8 cellular contexts compared by ENCODE assay signal in the genomic region with DNA sequence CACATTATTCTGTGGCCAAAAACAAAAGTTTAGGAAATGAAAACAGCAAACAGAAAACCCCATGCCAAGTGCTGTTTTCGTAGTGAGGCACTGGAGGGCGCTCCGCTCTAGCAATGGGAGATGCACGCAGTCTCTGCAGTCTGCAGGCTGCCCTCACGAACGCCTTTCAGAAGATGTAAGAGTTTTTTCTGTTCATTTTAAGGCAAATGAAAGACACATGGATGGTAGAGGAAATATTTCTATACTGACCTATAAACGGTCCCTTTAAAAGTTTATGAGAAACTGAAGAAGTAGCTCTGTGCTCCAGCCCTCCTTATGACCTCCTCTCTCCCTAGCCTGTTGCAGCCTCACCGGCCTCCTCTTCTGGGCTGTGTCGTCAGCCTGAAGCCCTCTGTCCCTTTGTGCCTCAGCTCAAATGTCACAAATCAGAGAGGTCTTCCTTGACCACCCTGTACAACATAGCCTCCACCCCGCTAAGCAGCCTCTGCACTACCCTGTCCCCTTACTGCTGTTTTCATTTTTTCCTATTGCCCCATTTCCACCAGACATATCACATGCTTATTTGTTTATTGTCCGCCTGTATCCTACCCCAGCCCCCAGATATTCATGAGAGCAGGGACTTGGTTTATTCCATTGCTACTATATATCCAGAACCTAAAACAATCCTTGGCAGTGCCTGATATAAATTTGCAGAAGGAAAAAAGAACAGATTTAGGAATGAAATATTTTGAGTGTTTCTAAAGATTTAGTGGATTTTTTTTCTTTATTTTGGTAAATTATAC. TPM values are rescaled to one million over a fixed set of nuclear protein-coding genes. Genes with fewer than 3 reads are reported as not detected.
DNase-seq lines count a peak whose midpoint lies in the region; ATAC-seq and TF ChIP-seq lines count a peak whose summit lies in the region.

No MANE protein-coding gene starts in this region.

- no peaks in the 10 kb centered on the region for H3K4me1 ChIP-seq in right atrium auricular region

- H3K9me3 Mint-ChIP-seq in activated CD8-positive, alpha-beta T cell treated with anti-CD3 and anti-CD28 coated beads for 36 hours: no peaks in the 10 kb centered on the region

- H3K4me1 Mint-ChIP-seq in activated CD8-positive, alpha-beta T cell treated with anti-CD3 and anti-CD28 coated beads for 36 hours (ENCODE audit: low read depth): peaks cover 21% of the 10 kb centered on the region

- H3K4me3 ChIP-seq in right atrium auricular region: no peak overlapping the region

- H3K27me3 ChIP-seq in right atrium auricular region: no peaks in the 10 kb centered on the region

- no peaks in the 10 kb centered on the region for H3K27me3 Mint-ChIP-seq in activated CD8-positive, alpha-beta T cell treated with anti-CD3 and anti-CD28 coated beads for 36 hours

- POLR2A ChIA-PET in activated CD8-positive, alpha-beta T cell treated with anti-CD3 and anti-CD28 coated beads for 36 hours (lab: Charles Lee): no interaction called here

- DNase-seq in stimulated activated CD4-positive, alpha-beta T cell treated with anti-CD3 and anti-CD28 coated beads, Interleukin-1b, Interleukin-23, amount 100 ng/mL, for 48 hours: peak; percentile 32
- no peak for DNase-seq in stimulated activated CD4-positive, alpha-beta T cell treated with anti-CD3 and anti-CD28 coated beads, Interleukin-4, amount 100 ng/mL, for 4 hours
- DNase-seq in Kasumi-1 (lab: John Stamatoyannopoulos, UW) (peak; percentile 66 to 72), right atrium auricular region (ENCODE audit: low spot score) (no peak), NCI-H2029 treated with DMSO at 0.1 percent for 48 hours (lab: John Stamatoyannopoulos, UW) (no peak)
- peak; percentile 48 for DNase-seq in activated CD8-positive, alpha-beta T cell treated with anti-CD3 and anti-CD28 coated beads for 36 hours
- peak; percentile 18 for DNase-seq in stimulated activated naive CD8-positive, alpha-beta T cell treated with anti-CD3 and anti-CD28 coated beads, Interleukin-15, Interleukin-2, amounts not matched to agents 100 U/mL and 50 U/mL, for 24 hours

- peak; percentile 60 for ATAC-seq in activated CD8-positive, alpha-beta T cell treated with anti-CD3 and anti-CD28 coated beads for 36 hours
- ATAC-seq in stimulated activated naive CD8-positive, alpha-beta T cell treated with anti-CD3 and anti-CD28 coated beads, Interleukin-15, Interleukin-2, amounts not matched to agents 100 U/mL and 50 U/mL, for 24 hours: no peak
- ATAC-seq in HG03439 (IDR thresholded peaks at IDR 0.05; ENCODE audit: unreplicated experiment): no peak

- peak; percentile 59 for TF ChIP-seq CTCF in activated CD8-positive, alpha-beta T cell treated with anti-CD3 and anti-CD28 coated beads for 36 hours (IDR thresholded peaks at IDR 0.05)
- TF ChIP-seq CTCF in right atrium auricular region (IDR thresholded peaks at IDR 0.05): peak; percentile 40 to 72

- H3K27ac Mint-ChIP-seq in activated CD8-positive, alpha-beta T cell treated with anti-CD3 and anti-CD28 coated beads for 36 hours: no peak overlapping the region

- H3K9me3 ChIP-seq in right atrium auricular region: no peaks in the 10 kb centered on the region

- no peaks in the 10 kb centered on the region for H3K36me3 ChIP-seq in right atrium auricular region

- CTCF ChIA-PET in activated CD8-positive, alpha-beta T cell treated with anti-CD3 and anti-CD28 coated beads for 36 hours (lab: Charles Lee): interaction anchor here (0.9 to 1.2 kb wide), 2 partner anchors 10 to 16 kb away, joined by 4 to 6 read pairs; no protein-coding TSS in a partner anchor

- no peak overlapping the region for H3K4me3 Mint-ChIP-seq in activated CD8-positive, alpha-beta T cell treated with anti-CD3 and anti-CD28 coated beads for 36 hours

- intact Hi-C loops in activated CD8-positive, alpha-beta T cell treated with anti-CD3 and anti-CD28 coated beads for 36 hours (cut with micrococcal nuclease): no loop called here

- H3K36me3 Mint-ChIP-seq in activated CD8-positive, alpha-beta T cell treated with anti-CD3 and anti-CD28 coated beads for 36 hours (ENCODE audit: low read depth): no peaks in the 10 kb centered on the region

- H3K27ac ChIP-seq in right atrium auricular region: no peak overlapping the region

RNA-seq across cellular contexts. Expression of a gene that starts 11.2 kb away (rescaled TPM):
- total RNA-seq in activated CD8-positive, alpha-beta T cell treated with anti-CD3 and anti-CD28 coated beads for 36 hours: 1 to 10 TPM; 9.1 to 9.6 TPM
- total RNA-seq in right atrium auricular region: 1 to 10 TPM; 7.8 to 9.9 TPM

Comparison
In these comparisons a context has a peak if more than half of its experiments do, and no peak if none do; other contexts are left out.
1. DNase-seq: peak in stimulated activated CD4-positive, alpha-beta T cell treated with anti-CD3 and anti-CD28 coated beads, Interleukin-1b, Interleukin-23, amount 100 ng/mL, for 48 hours (single experiment), Kasumi-1 (2 of 2), activated CD8-positive, alpha-beta T cell treated with anti-CD3 and anti-CD28 coated beads for 36 hours (single experiment) and stimulated activated naive CD8-positive, alpha-beta T cell treated with anti-CD3 and anti-CD28 coated beads, Interleukin-15, Interleukin-2, amounts not matched to agents 100 U/mL and 50 U/mL, for 24 hours (single experiment); none in stimulated activated CD4-positive, alpha-beta T cell treated with anti-CD3 and anti-CD28 coated beads, Interleukin-4, amount 100 ng/mL, for 4 hours (0 of 2), right atrium auricular region (single experiment) and NCI-H2029 treated with DMSO at 0.1 percent for 48 hours (single experiment).